Comparison of ENCODE assay signal across 1 cellular context in genomic region chr16:27671410-27671809, GRCh38.
TF ChIP-seq lines count a peak whose summit lies in the region.

No MANE protein-coding gene starts in this region.

TF ChIP-seq in WTC11, 78 proteins besides CTCF, POLR2A, EP300 and RAD21 (continued from another document):
- TF ChIP-seq PRDM15 (CRISPR knock-in tag; IDR thresholded peaks at IDR 0.05) (no peak), E2F4 (CRISPR knock-in tag; IDR thresholded peaks at IDR 0.05; ENCODE audit: borderline replicate concordance, low read depth) (no peak), TP53 (CRISPR knock-in tag; IDR thresholded peaks at IDR 0.05) (no peak), ESRRA (CRISPR knock-in tag; IDR thresholded peaks at IDR 0.05; ENCODE audit: borderline replicate concordance) (no peak), ZNF317 (CRISPR knock-in tag; IDR thresholded peaks at IDR 0.05; ENCODE audit: borderline replicate concordance, low read depth) (no peak), FOXP4 (CRISPR knock-in tag; IDR thresholded peaks at IDR 0.05) (no peak), ZNF671 (CRISPR knock-in tag; IDR thresholded peaks at IDR 0.05) (no peak)
- TF ChIP-seq, protein P1, sequence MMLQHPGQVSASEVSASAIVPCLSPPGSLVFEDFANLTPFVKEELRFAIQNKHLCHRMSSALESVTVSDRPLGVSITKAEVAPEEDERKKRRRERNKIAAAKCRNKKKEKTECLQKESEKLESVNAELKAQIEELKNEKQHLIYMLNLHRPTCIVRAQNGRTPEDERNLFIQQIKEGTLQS (CRISPR knock-in tag; conservative IDR thresholded peaks at IDR 0.05), result no peak
- TF ChIP-seq, protein P2, sequence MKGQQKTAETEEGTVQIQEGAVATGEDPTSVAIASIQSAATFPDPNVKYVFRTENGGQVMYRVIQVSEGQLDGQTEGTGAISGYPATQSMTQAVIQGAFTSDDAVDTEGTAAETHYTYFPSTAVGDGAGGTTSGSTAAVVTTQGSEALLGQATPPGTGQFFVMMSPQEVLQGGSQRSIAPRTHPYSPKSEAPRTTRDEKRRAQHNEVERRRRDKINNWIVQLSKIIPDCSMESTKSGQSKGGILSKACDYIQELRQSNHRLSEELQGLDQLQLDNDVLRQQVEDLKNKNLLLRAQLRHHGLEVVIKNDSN (CRISPR knock-in tag; IDR thresholded peaks at IDR 0.05), result no peak
